30 cellular contexts compared by ENCODE assay signal in genomic region chr10:116286801-116287200, GRCh38. TPM values are rescaled to one million over a fixed set of nuclear protein-coding genes. Genes with fewer than 3 reads are reported as not detected.
"Had no signal": no experiment of that assay in that cellular context is flagged by ENCODE, and none has a peak within 500 bp of the region (broad histone marks: within the 10 kb centered on the region; RNA-seq: fewer than 3 reads in every experiment).

No MANE protein-coding gene starts in this region.

- H3K4me1 Mint-ChIP-seq: stimulated activated naive B cell treated with anti-CD40 and anti-IgM and Interleukin-4, amounts not matched to agents 10 μg/mL and 1 μg/mL and 100 μg/mL, for 72 hours had no signal

- H3K9me3 Mint-ChIP-seq: stimulated activated naive B cell treated with anti-CD40 and anti-IgM and Interleukin-4, amounts not matched to agents 10 μg/mL and 1 μg/mL and 100 μg/mL, for 72 hours; stimulated activated naive CD8-positive, alpha-beta T cell treated with anti-CD3 and anti-CD28 coated beads, Interleukin-15, amount 100 ng/mL, for 72 hours had no signal

- H3K4me3 ChIP-seq: coronary artery, heart left ventricle, right atrium auricular region, sigmoid colon, skin epidermis, thoracic aorta, transverse colon had no signal

- H3K27ac Mint-ChIP-seq: endodermal cell; naive thymus-derived CD4-positive, alpha-beta T cell; stimulated activated naive B cell treated with anti-CD40 and anti-IgM and Interleukin-4, amounts not matched to agents 10 μg/mL and 1 μg/mL and 100 μg/mL, for 72 hours; stimulated activated naive CD8-positive, alpha-beta T cell treated with anti-CD3 and anti-CD28 coated beads, Interleukin-15, amount 100 ng/mL, for 72 hours had no signal

- H3K4me3 Mint-ChIP-seq: endodermal cell; naive thymus-derived CD4-positive, alpha-beta T cell; stimulated activated naive B cell treated with anti-CD40 and anti-IgM and Interleukin-4, amounts not matched to agents 10 μg/mL and 1 μg/mL and 100 μg/mL, for 72 hours; stimulated activated naive CD8-positive, alpha-beta T cell treated with anti-CD3 and anti-CD28 coated beads, Interleukin-15, amount 100 ng/mL, for 72 hours had no signal

- H3K27ac ChIP-seq: coronary artery, heart left ventricle, right atrium auricular region, sigmoid colon, skin epidermis, thoracic aorta, transverse colon had no signal

- H3K27me3 ChIP-seq: right atrium auricular region, sigmoid colon, transverse colon had no signal

- H3K36me3 Mint-ChIP-seq: stimulated activated naive B cell treated with anti-CD40 and anti-IgM and Interleukin-4, amounts not matched to agents 10 μg/mL and 1 μg/mL and 100 μg/mL, for 72 hours had no signal

- DNase-seq: effector CD4-positive, alpha-beta T cell; endodermal cell; erythroblast; foreskin melanocyte; heart left ventricle; hippocampal formation; left colon; naive thymus-derived CD4-positive, alpha-beta T cell; posterior cingulate gyrus; sigmoid colon; stimulated activated CD4-positive, alpha-beta T cell treated with anti-CD3 and anti-CD28 coated beads, Interleukin-2, amount 100 ng/mL, for 24 hours; stimulated activated CD4-positive, alpha-beta T cell treated with anti-CD3 and anti-CD28 coated beads, Interleukin-4, amount 100 ng/mL, for 4 hours; stimulated activated naive B cell treated with anti-CD40 and anti-IgM and Interleukin-4, amounts not matched to agents 10 μg/mL and 1 μg/mL and 100 μg/mL, for 72 hours; stimulated activated naive CD8-positive, alpha-beta T cell treated with anti-CD3 and anti-CD28 coated beads, Interleukin-15, amount 100 ng/mL, for 72 hours; transverse colon had no signal

- H3K36me3 ChIP-seq: heart left ventricle, right atrium auricular region, sigmoid colon, thoracic aorta, transverse colon had no signal

- H3K4me1 ChIP-seq: heart left ventricle, right atrium auricular region, sigmoid colon, transverse colon had no signal

- ATAC-seq: heart left ventricle; left colon; naive thymus-derived CD4-positive, alpha-beta T cell; stimulated activated naive B cell treated with anti-CD40 and anti-IgM and Interleukin-4, amounts not matched to agents 10 μg/mL and 1 μg/mL and 100 μg/mL, for 72 hours; stimulated activated naive CD8-positive, alpha-beta T cell treated with anti-CD3 and anti-CD28 coated beads, Interleukin-15, amount 100 ng/mL, for 72 hours had no signal

RNA-seq across cellular contexts. Expression of gene GFRA1, which starts 13.8 kb away (rescaled TPM):
- total RNA-seq: mononuclear cell; naive thymus-derived CD4-positive, alpha-beta T cell had no signal

RNA-seq across cellular contexts. Expression of gene CCDC172, which starts 37.4 kb away (rescaled TPM):
- total RNA-seq: dermis microvascular lymphatic vessel endothelial cell; endothelial cell of umbilical vein; heart left ventricle; kidney epithelial cell; left colon; liver; lung microvascular endothelial cell; mesenteric fat pad; mononuclear cell; naive thymus-derived CD4-positive, alpha-beta T cell; osteocyte; pulmonary artery endothelial cell; right atrium auricular region; sigmoid colon; subcutaneous adipose tissue; thoracic aorta; transverse colon; ureter had no signal
